Comparison of ENCODE assay signal across 28 cellular contexts in the genomic region with DNA sequence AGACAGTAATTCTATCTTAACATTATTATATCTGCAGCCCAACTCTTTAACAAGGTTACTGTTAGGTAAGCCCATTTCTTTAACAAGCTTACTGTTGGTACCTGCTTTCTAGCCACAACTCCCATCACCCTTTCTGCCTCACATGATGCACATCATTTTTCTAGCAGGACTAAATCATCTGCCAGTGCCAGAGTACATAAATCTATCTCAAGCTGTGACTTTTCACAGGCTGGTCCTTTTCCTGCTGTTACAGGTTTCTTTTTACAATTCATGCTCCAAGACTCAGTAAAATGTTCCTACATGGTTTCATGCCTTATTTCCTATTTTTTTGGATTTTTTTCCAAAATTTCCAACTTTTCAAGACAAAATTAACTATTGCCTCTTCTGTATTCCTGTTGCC.
"Had no signal": no experiment of that assay in that cellular context is flagged by ENCODE, and none has a peak within 500 bp of the region (broad histone marks: within the 10 kb centered on the region; RNA-seq: fewer than 3 reads in every experiment).

No MANE protein-coding gene starts in this region.

- H3K4me3 ChIP-seq: psoas muscle, skin epidermis, smooth muscle cell, spleen, suprapubic skin, testis, tibial artery, transverse colon, upper lobe of right lung, uterus had no signal

- H3K27ac ChIP-seq: neutrophil, parathyroid adenoma, psoas muscle, skin epidermis, spleen, suprapubic skin, testis, tibial artery, transverse colon, upper lobe of right lung, uterus had no signal

- H3K4me1 ChIP-seq: parathyroid adenoma, psoas muscle, spleen, testis, tibial artery, upper lobe of right lung, uterus had no signal

- ATAC-seq: naive thymus-derived CD4-positive, alpha-beta T cell; natural killer cell; psoas muscle; right cardiac atrium; sciatic nerve; stimulated activated memory B cell treated with anti-CD40 and anti-IgM and Interleukin-4, amounts not matched to agents 10 μg/mL and 1 μg/mL and 100 μg/mL, for 72 hours; stimulated activated naive CD8-positive, alpha-beta T cell treated with anti-CD3 and anti-CD28 coated beads, Interleukin-15, amount 100 ng/mL, for 72 hours; stimulated activated naive CD8-positive, alpha-beta T cell treated with anti-CD3 and anti-CD28 coated beads, Interleukin-15, Interleukin-2, amounts not matched to agents 100 U/mL and 50 U/mL, for 24 hours; upper lobe of right lung had no signal

- H3K9me3 ChIP-seq: neutrophil, psoas muscle, spleen, suprapubic skin, testis, tibial artery, transverse colon, upper lobe of right lung, uterus had no signal

- H3K27me3 ChIP-seq: neutrophil, spleen, suprapubic skin, testis, tibial artery, transverse colon, upper lobe of right lung, uterus had no signal

- DNase-seq: naive thymus-derived CD4-positive, alpha-beta T cell; natural killer cell; nucleus accumbens; posterior cingulate gyrus; psoas muscle; right cardiac atrium; spleen; stimulated activated CD4-positive, alpha-beta T cell treated with anti-CD3 and anti-CD28 coated beads, Interleukin-12 subunit alpha, Interleukin-12 subunit beta, amount 100 ng/mL, for 4 hours; stimulated activated CD4-positive, alpha-beta T cell treated with anti-CD3 and anti-CD28 coated beads, Interleukin-1b, Interleukin-23, amount 100 ng/mL, for 48 hours; stimulated activated CD4-positive, alpha-beta T cell treated with anti-CD3 and anti-CD28 coated beads, Interleukin-4, amount 100 ng/mL, for 1 hour; stimulated activated CD4-positive, alpha-beta T cell treated with anti-CD3 and anti-CD28 coated beads, Interleukin-4, amount 100 ng/mL, for 4 hours; stimulated activated CD8-positive, alpha-beta memory T cell treated with anti-CD3 and anti-CD28 coated beads, Interleukin-4, amount 100 ng/mL, for 48 hours; stimulated activated naive CD4-positive, alpha-beta T cell; stimulated activated naive CD8-positive, alpha-beta T cell treated with anti-CD3 and anti-CD28 coated beads, Interleukin-15, amount 100 ng/mL, for 72 hours; stimulated activated naive CD8-positive, alpha-beta T cell treated with anti-CD3 and anti-CD28 coated beads, Interleukin-15, Interleukin-2, amounts not matched to agents 100 U/mL and 50 U/mL, for 24 hours; substantia nigra; testis; tibial artery; transverse colon; upper lobe of right lung; uterus had no signal

- H3K36me3 ChIP-seq: neutrophil, tibial artery, transverse colon, upper lobe of right lung, uterus had no signal
